9 cellular contexts compared by ENCODE assay signal in genomic region chr18:49021433-49022129, GRCh38.
DNase-seq lines count a peak whose midpoint lies in the region; ATAC-seq and TF ChIP-seq lines count a peak whose summit lies in the region.
"Had no signal": no experiment of that assay in that cellular context is flagged by ENCODE, and none has a peak within 500 bp of the region (broad histone marks: within the 10 kb centered on the region; RNA-seq: fewer than 3 reads in every experiment).

No MANE protein-coding gene starts in this region.

- peak; percentile 69 for TF ChIP-seq CTCF in A673 (conservative IDR thresholded peaks at IDR 0.05; ENCODE audit: low read depth, low read length)
- peak; percentile 72 for TF ChIP-seq CTCF in GM13977 (IDR thresholded peaks at IDR 0.05; ENCODE audit: extremely low read depth, insufficient read depth, missing control alignments)

- H3K27me3 Mint-ChIP-seq in activated naive CD8-positive, alpha-beta T cell treated with anti-CD3 and anti-CD28 coated beads for 36 hours: no peaks in the 10 kb centered on the region

- POLR2A ChIA-PET in A673 (lab: Charles Lee; ENCODE audit: low non-redundant PET): no interaction called here

- peaks cover 2% of the 10 kb centered on the region for H3K4me1 Mint-ChIP-seq in activated naive CD8-positive, alpha-beta T cell treated with anti-CD3 and anti-CD28 coated beads for 36 hours
- H3K4me1 Mint-ChIP-seq: central memory CD8-positive, alpha-beta T cell had no signal

- no peaks in the 10 kb centered on the region for H3K9me3 Mint-ChIP-seq in activated naive CD8-positive, alpha-beta T cell treated with anti-CD3 and anti-CD28 coated beads for 36 hours
- H3K9me3 Mint-ChIP-seq: central memory CD8-positive, alpha-beta T cell had no signal

- H3K27ac Mint-ChIP-seq in activated naive CD8-positive, alpha-beta T cell treated with anti-CD3 and anti-CD28 coated beads for 36 hours: no peak overlapping the region

- no peak overlapping the region for H3K4me3 Mint-ChIP-seq in activated naive CD8-positive, alpha-beta T cell treated with anti-CD3 and anti-CD28 coated beads for 36 hours
- H3K4me3 Mint-ChIP-seq: central memory CD8-positive, alpha-beta T cell had no signal

- ATAC-seq in HG02970 (IDR thresholded peaks at IDR 0.05; ENCODE audit: low FRiP score, unreplicated experiment): no peak

- no peaks in the 10 kb centered on the region for H3K36me3 Mint-ChIP-seq in activated naive CD8-positive, alpha-beta T cell treated with anti-CD3 and anti-CD28 coated beads for 36 hours

- H3K4me1 ChIP-seq in A673 (ENCODE audit: insufficient read depth, low read length, poor library complexity, severe bottlenecking): no peaks in the 10 kb centered on the region
- H3K4me1 ChIP-seq in iPS DF 6.9 (ENCODE audit: control insufficient read depth, insufficient read depth, low read length): peaks cover 7% of the 10 kb centered on the region

- H3K9me3 ChIP-seq in A673 (ENCODE audit: low read depth, low read length, poor library complexity, severe bottlenecking) (no peaks in the 10 kb centered on the region), iPS DF 6.9 (ENCODE audit: control insufficient read depth, insufficient read depth, low read length) (no peaks in the 10 kb centered on the region)

- BruUV-seq in A673 (replicated peaks; lab: Mats Ljungman, UMichigan): no TSS peak

- H3K27ac ChIP-seq in A673 (ENCODE audit: low read depth, low read length, poor library complexity, severe bottlenecking) (no peak overlapping the region), iPS DF 6.9 (ENCODE audit: low read length) (no peak overlapping the region)

- intact Hi-C loops in A673 (cut with micrococcal nuclease; ENCODE audit: unreplicated experiment): loop anchor here (2.0 kb wide), 1 partner anchor 217 kb away; no protein-coding TSS in a partner anchor

- H3K4me3 ChIP-seq in A673 (ENCODE audit: low read depth, low read length, poor library complexity, severe bottlenecking) (no peak overlapping the region), iPS DF 6.9 (ENCODE audit: low read length) (no peak overlapping the region)

- no CpG with 5 or more reads among the region's 18 CpGs for WGBS in iPS DF 6.9 (ENCODE audit: insufficient coverage, insufficient read length)

- DNase-seq in A673 (ENCODE audit: low spot score) (peak; percentile 58), GM13977 (ENCODE audit: low spot score) (peak; percentile 66), NCI-H774 (lab: John Stamatoyannopoulos, UW) (peak; percentile 42), iPS DF 6.9 (ENCODE audit: low read depth, low spot score) (peak; percentile 68), NCI-H1105 (lab: John Stamatoyannopoulos, UW) (no peak)
- DNase-seq in activated naive CD8-positive, alpha-beta T cell treated with anti-CD3 and anti-CD28 coated beads for 36 hours: peak; percentile 64
- DNase-seq in stimulated activated CD4-positive, alpha-beta T cell treated with anti-CD3 and anti-CD28 coated beads, Interleukin-4, amount 100 ng/mL, for 24 hours: peak; percentile 49

- H3K36me3 ChIP-seq in A673 (ENCODE audit: insufficient read depth, low read length, poor library complexity, severe bottlenecking) (no peaks in the 10 kb centered on the region), iPS DF 6.9 (ENCODE audit: control insufficient read depth, insufficient read depth, low read length) (no peaks in the 10 kb centered on the region)

- in situ Hi-C loops in GM13977 (cut with MboI; ENCODE audit: low pct_unique_long_range_greater_than_20kb, low sequenced_read_pairs, unreplicated experiment): no loop called here

- H3K27me3 ChIP-seq in A673 (replicated peaks; ENCODE audit: insufficient read depth, low read depth, low read length, poor library complexity): no peaks in the 10 kb centered on the region
- no peaks in the 10 kb centered on the region for H3K27me3 ChIP-seq in iPS DF 6.9 (ENCODE audit: control insufficient read depth, insufficient read depth, low read length)

- CTCF ChIA-PET in A673 (lab: Charles Lee): no interaction called here
